Comparison of ENCODE assay signal across 15 cellular contexts in the genomic region with DNA sequence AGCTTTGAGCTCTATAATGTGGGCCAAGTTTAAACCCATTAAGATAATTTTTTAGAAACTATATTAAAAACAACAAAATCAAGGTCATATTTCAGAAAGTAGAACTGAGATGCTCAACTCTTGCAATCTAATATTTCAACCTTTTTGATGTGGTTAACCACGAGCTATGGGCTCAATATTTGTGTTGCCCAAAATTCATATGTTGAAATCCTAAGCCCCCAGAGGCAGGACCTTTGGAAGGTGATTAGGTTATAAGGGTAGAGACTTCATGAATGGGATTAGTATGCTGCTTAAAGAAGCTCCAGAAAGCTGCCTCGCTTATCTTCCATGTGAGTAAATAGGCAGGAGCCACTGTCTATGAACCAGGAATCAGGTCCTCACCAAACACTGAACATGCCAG.
A peak's percentile ranks its signal among the peaks of the same experiment; 100 is the strongest.
DNase-seq lines count a peak whose midpoint lies in the region; ATAC-seq and TF ChIP-seq lines count a peak whose summit lies in the region.
"Had no signal": no experiment of that assay in that cellular context is flagged by ENCODE, and none has a peak within 500 bp of the region (broad histone marks: within the 10 kb centered on the region; RNA-seq: fewer than 3 reads in every experiment).

No MANE protein-coding gene starts in this region.

- no peaks in the 10 kb centered on the region for H3K4me1 Mint-ChIP-seq in activated CD4-positive, alpha-beta memory T cell treated with anti-CD3 and anti-CD28 coated beads, Interleukin-2, amount 10 ng/mL, durations not matched to agents 7 days and 5 days
- H3K4me1 Mint-ChIP-seq: CD4-positive, alpha-beta memory T cell had no signal

- no peaks in the 10 kb centered on the region for H3K36me3 ChIP-seq in lower lobe of right lung
- H3K36me3 ChIP-seq: BE2C, HAP-1 had no signal

- H3K9me3 Mint-ChIP-seq in activated CD4-positive, alpha-beta memory T cell treated with anti-CD3 and anti-CD28 coated beads, Interleukin-2, amount 10 ng/mL, durations not matched to agents 7 days and 5 days = no peaks in the 10 kb centered on the region
- H3K9me3 Mint-ChIP-seq: CD4-positive, alpha-beta memory T cell had no signal

- H3K27ac Mint-ChIP-seq in activated CD4-positive, alpha-beta memory T cell treated with anti-CD3 and anti-CD28 coated beads, Interleukin-2, amount 10 ng/mL, durations not matched to agents 7 days and 5 days = no peak overlapping the region
- H3K27ac Mint-ChIP-seq: CD4-positive, alpha-beta memory T cell had no signal

- H3K27ac ChIP-seq in lower lobe of right lung = no peak overlapping the region
- H3K27ac ChIP-seq: A549, C4-2B had no signal

- CTCF ChIA-PET in activated CD4-positive, alpha-beta memory T cell treated with anti-CD3 and anti-CD28 coated beads, Interleukin-2, amount 10 ng/mL, durations not matched to agents 7 days and 5 days (lab: Charles Lee) = no interaction called here

- POLR2A ChIA-PET in activated CD4-positive, alpha-beta memory T cell treated with anti-CD3 and anti-CD28 coated beads, Interleukin-2, amount 10 ng/mL, durations not matched to agents 7 days and 5 days (lab: Charles Lee) = no interaction called here

- no peaks in the 10 kb centered on the region for H3K27me3 ChIP-seq in lower lobe of right lung (ENCODE audit: low read depth)
- H3K27me3 ChIP-seq: BE2C had no signal

- no peaks in the 10 kb centered on the region for H3K27me3 Mint-ChIP-seq in activated CD4-positive, alpha-beta memory T cell treated with anti-CD3 and anti-CD28 coated beads, Interleukin-2, amount 10 ng/mL, durations not matched to agents 7 days and 5 days
- H3K27me3 Mint-ChIP-seq: CD4-positive, alpha-beta memory T cell had no signal

- H3K36me3 Mint-ChIP-seq in activated CD4-positive, alpha-beta memory T cell treated with anti-CD3 and anti-CD28 coated beads, Interleukin-2, amount 10 ng/mL, durations not matched to agents 7 days and 5 days (ENCODE audit: low read depth) = no peaks in the 10 kb centered on the region
- H3K36me3 Mint-ChIP-seq: CD4-positive, alpha-beta memory T cell had no signal

- ATAC-seq in lower lobe of right lung (no peak), HG03159 (IDR thresholded peaks at IDR 0.05; ENCODE audit: unreplicated experiment) (no peak)
- ATAC-seq: A549, HepG2 had no signal

- no peak overlapping the region for H3K4me3 Mint-ChIP-seq in activated CD4-positive, alpha-beta memory T cell treated with anti-CD3 and anti-CD28 coated beads, Interleukin-2, amount 10 ng/mL, durations not matched to agents 7 days and 5 days
- H3K4me3 Mint-ChIP-seq: CD4-positive, alpha-beta memory T cell had no signal

- H3K4me3 ChIP-seq in lower lobe of right lung = no peak overlapping the region
- H3K4me3 ChIP-seq: A549, HAP-1 had no signal

- TF ChIP-seq CTCF in lower lobe of right lung (IDR thresholded peaks at IDR 0.05) = no peak

- no peaks in the 10 kb centered on the region for H3K4me1 ChIP-seq in lower lobe of right lung
- H3K4me1 ChIP-seq: A549, BE2C had no signal

- intact Hi-C loops in lower lobe of right lung (cut with DNase I) = no loop called here

- DNase-seq in NCI-H82 (lab: John Stamatoyannopoulos, UW) = peak; percentile 51
- peak; percentile 25 for DNase-seq in SW480 (ENCODE audit: low spot score)
- DNase-seq in fibroblast of peridontal ligament (ENCODE audit: extremely low read depth) = peak; percentile 25
- DNase-seq in activated CD4-positive, alpha-beta memory T cell treated with anti-CD3 and anti-CD28 coated beads, Interleukin-2, amount 10 ng/mL, durations not matched to agents 7 days and 5 days = no peak
- no peak for DNase-seq in lower lobe of right lung
- DNase-seq in activated T-cell treated with anti-CD3 and anti-CD28 coated beads for 4 hours = no peak
- DNase-seq: BE2C; CD4-positive, alpha-beta memory T cell; DMS79; GOT3 had no signal

- H3K9me3 ChIP-seq in lower lobe of right lung = no peaks in the 10 kb centered on the region
- H3K9me3 ChIP-seq: A549, BE2C, HAP-1 had no signal

Comparison
In these comparisons a context has a peak if more than half of its experiments do, and no peak if none do; other contexts are left out.
1. DNase-seq: peak in NCI-H82 (single experiment), SW480 (single experiment) and fibroblast of peridontal ligament (single experiment); none in activated CD4-positive, alpha-beta memory T cell treated with anti-CD3 and anti-CD28 coated beads, Interleukin-2, amount 10 ng/mL, durations not matched to agents 7 days and 5 days (single experiment), lower lobe of right lung (single experiment) and activated T-cell treated with anti-CD3 and anti-CD28 coated beads for 4 hours (single experiment).